7 cellular contexts compared by ENCODE assay signal in the genomic region with DNA sequence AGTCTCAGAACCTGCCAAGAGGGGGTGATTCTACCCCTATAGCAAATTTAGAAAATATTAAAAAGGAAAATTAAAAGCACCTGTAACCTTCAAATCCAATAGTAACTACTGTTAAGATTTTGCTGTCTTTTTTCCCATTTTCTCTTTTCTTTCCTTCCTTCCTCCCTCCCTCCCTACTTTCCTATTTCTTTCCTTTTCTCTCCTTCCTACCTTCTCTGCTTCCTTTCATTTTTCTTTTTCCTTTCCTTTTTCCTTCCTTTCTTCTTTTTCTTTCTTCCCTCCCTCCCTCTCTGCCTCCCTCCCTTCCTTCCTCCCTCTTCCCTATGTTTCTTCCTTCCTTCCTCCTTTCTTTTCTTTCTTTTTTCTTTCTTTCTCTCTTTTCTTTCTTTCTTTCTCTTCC.
"Had no signal": no experiment of that assay in that cellular context is flagged by ENCODE, and none has a peak within 500 bp of the region (broad histone marks: within the 10 kb centered on the region; RNA-seq: fewer than 3 reads in every experiment).

No MANE protein-coding gene starts in this region.

- H3K27ac ChIP-seq: HL-60 had no signal

- H3K4me3 ChIP-seq: GM23338 had no signal

- H3K4me3 Mint-ChIP-seq: GM23338, H9, HFFc6 had no signal

- H3K4me1 Mint-ChIP-seq: GM23338, H9 had no signal

- ATAC-seq: GM23338 had no signal

- H3K27ac Mint-ChIP-seq: GM23338, H9, HFFc6 had no signal

- H3K9me3 Mint-ChIP-seq: GM23338, H9, HFFc6 had no signal

- DNase-seq: H9, HCEC 1CT, HFFc6, IMR-90, KBM-7 had no signal
